In genomic region chr6:2854394-2854982, GRCh38 we compare ENCODE assay signal across 8 cellular contexts. TPM values are rescaled to one million over a fixed set of nuclear protein-coding genes. Genes with fewer than 3 reads are reported as not detected.
A peak's percentile ranks its signal among the peaks of the same experiment; 100 is the strongest.
DNase-seq lines count a peak whose midpoint lies in the region; ATAC-seq and TF ChIP-seq lines count a peak whose summit lies in the region.

No MANE protein-coding gene starts in this region.

- peaks cover 0 to 65% of the 10 kb centered on the region in 2 donors for H3K4me1 ChIP-seq in right atrium auricular region

- H3K36me3 Mint-ChIP-seq in T-helper 1 cell treated with Interleukin-12 subunit alpha and Interleukin-12 subunit beta and Interleukin-4 antibody, amounts not matched to agents 30 μg/mL and 1 μg/mL, for 36 hours (ENCODE audit: low read depth) = peaks cover under 1% of the 10 kb centered on the region

- no peaks in the 10 kb centered on the region for H3K27me3 Mint-ChIP-seq in T-helper 1 cell treated with Interleukin-12 subunit alpha and Interleukin-12 subunit beta and Interleukin-4 antibody, amounts not matched to agents 30 μg/mL and 1 μg/mL, for 36 hours (ENCODE audit: low read depth)

- no peaks in the 10 kb centered on the region for H3K9me3 ChIP-seq in right atrium auricular region

- peaks cover 71% of the 10 kb centered on the region for H3K4me1 Mint-ChIP-seq in T-helper 1 cell treated with Interleukin-12 subunit alpha and Interleukin-12 subunit beta and Interleukin-4 antibody, amounts not matched to agents 30 μg/mL and 1 μg/mL, for 36 hours (ENCODE audit: low read depth)

- H3K4me3 ChIP-seq in right atrium auricular region = peak overlapping the region; percentile 13 to 37

- no peak for TF ChIP-seq CTCF in right atrium auricular region (IDR thresholded peaks at IDR 0.05)
- no peak for TF ChIP-seq CTCF in GM20000 (IDR thresholded peaks at IDR 0.05; ENCODE audit: extremely low read depth, missing control alignments)

- ATAC-seq in stimulated activated naive CD8-positive, alpha-beta T cell treated with anti-CD3 and anti-CD28 coated beads, Interleukin-15, Interleukin-2, amounts not matched to agents 100 U/mL and 50 U/mL, for 24 hours = peak; percentile 4
- ATAC-seq in HG02642 (IDR thresholded peaks at IDR 0.05; ENCODE audit: poor library complexity, unreplicated experiment) = no peak

- peak overlapping the region; percentile 100 for H3K27ac Mint-ChIP-seq in T-helper 1 cell treated with Interleukin-12 subunit alpha and Interleukin-12 subunit beta and Interleukin-4 antibody, amounts not matched to agents 30 μg/mL and 1 μg/mL, for 36 hours

- peak overlapping the region; percentile 62 to 71 for H3K27ac ChIP-seq in right atrium auricular region

- H3K36me3 ChIP-seq in right atrium auricular region = no peaks in the 10 kb centered on the region

- H3K27me3 ChIP-seq in right atrium auricular region = no peaks in the 10 kb centered on the region

- DNase-seq in T-helper 1 cell (no peak), right atrium auricular region (ENCODE audit: low spot score) (no peak), HuH-7 (ENCODE audit: low spot score) (no peak), GM20000 (ENCODE audit: low spot score) (no peak)
- DNase-seq in activated CD8-positive, alpha-beta memory T cell treated with anti-CD3 and anti-CD28 coated beads, Interleukin-2, amount 50 U/mL, for 48 hours = peak; percentile 63
- DNase-seq in stimulated activated naive CD8-positive, alpha-beta T cell treated with anti-CD3 and anti-CD28 coated beads, Interleukin-15, Interleukin-2, amounts not matched to agents 100 U/mL and 50 U/mL, for 24 hours = no peak

- peak overlapping the region; percentile 66 for H3K4me3 Mint-ChIP-seq in T-helper 1 cell treated with Interleukin-12 subunit alpha and Interleukin-12 subunit beta and Interleukin-4 antibody, amounts not matched to agents 30 μg/mL and 1 μg/mL, for 36 hours

- peaks cover under 1% of the 10 kb centered on the region for H3K9me3 Mint-ChIP-seq in T-helper 1 cell treated with Interleukin-12 subunit alpha and Interleukin-12 subunit beta and Interleukin-4 antibody, amounts not matched to agents 30 μg/mL and 1 μg/mL, for 36 hours

RNA-seq across cellular contexts. Expression of gene SERPINB1, which starts 12.8 kb away (rescaled TPM):
- 10 to 100 TPM; 26.6 to 27.3 TPM for total RNA-seq in right atrium auricular region

RNA-seq across cellular contexts. Expression of gene SERPINB9, which starts 48.6 kb away (rescaled TPM):
- 10 to 100 TPM; 11.2 to 17.5 TPM for total RNA-seq in right atrium auricular region
